ENCODE assay signal across 29 cellular contexts in genomic region chr4:17805580-17805979, GRCh38. TPM values are rescaled to one million over a fixed set of nuclear protein-coding genes. Genes with fewer than 3 reads are reported as not detected.
A peak's percentile ranks its signal among the peaks of the same experiment; 100 is the strongest.
DNase-seq lines count a peak whose midpoint lies in the region; ATAC-seq, FAIRE-seq and TF ChIP-seq lines count a peak whose summit lies in the region.
"Had no signal": no experiment of that assay in that cellular context is flagged by ENCODE, and none has a peak within 500 bp of the region (broad histone marks: within the 10 kb centered on the region; RNA-seq: fewer than 3 reads in every experiment).

No MANE protein-coding gene starts in this region.

- H3K36me3 ChIP-seq in HepG2 (replicated peaks in 1 of 2; ENCODE audit: control insufficient read depth in 1 of 2, insufficient read depth in 2 of 2, low read length in 2 of 2), result peaks cover 10 to 37% of the 10 kb centered on the region in 2 experiments
- H3K36me3 ChIP-seq in right lobe of liver, result peaks cover 0 to 24% (median 6%) of the 10 kb centered on the region in 4 donors

- no peak overlapping the region for H3K4me3 ChIP-seq in HepG2 (replicated peaks in 1 of 3; ENCODE audit: insufficient read depth in 1 of 3, low read depth in 2 of 3, low read length in 3 of 3)
- no peak overlapping the region for H3K4me3 ChIP-seq in right lobe of liver
- H3K4me3 ChIP-seq: dorsolateral prefrontal cortex, lower lobe of right lung, thyroid gland had no signal

- intact Hi-C loops in HepG2 (cut with micrococcal nuclease; ENCODE audit: unreplicated experiment), result loop anchor here (5.0 kb wide), 1 partner anchor 208 kb away; no protein-coding TSS in a partner anchor
- intact Hi-C loops in right lobe of liver (cut with DNase I), result no loop called here

- H3K4me2 ChIP-seq in HepG2 (ENCODE audit: low read depth, low read length), result no peak overlapping the region

- no peaks in the 10 kb centered on the region for H3K27me3 Mint-ChIP-seq in activated naive CD8-positive, alpha-beta T cell treated with anti-CD3 and anti-CD28 coated beads for 36 hours
- H3K27me3 Mint-ChIP-seq: activated CD8-positive, alpha-beta memory T cell treated with anti-CD3 and anti-CD28 coated beads, Interleukin-2, amount 10 ng/mL, durations not matched to agents 7 days and 5 days had no signal

- 95% methylated on average over 2 of the region's 2 CpGs for WGBS in HepG2 (ENCODE audit: low lambda C conversion rate)
- 100% methylated on average over 2 of the region's 2 CpGs for WGBS in right lobe of liver (ENCODE audit: insufficient coverage, low coverage, low lambda C conversion rate, missing lambda C conversion rate)

- BruUV-seq in HepG2 (replicated peaks; lab: Mats Ljungman, UMichigan), result no TSS peak

- no peak overlapping the region for H3K27ac Mint-ChIP-seq in activated naive CD8-positive, alpha-beta T cell treated with anti-CD3 and anti-CD28 coated beads for 36 hours
- H3K27ac Mint-ChIP-seq: activated CD8-positive, alpha-beta memory T cell treated with anti-CD3 and anti-CD28 coated beads, Interleukin-2, amount 10 ng/mL, durations not matched to agents 7 days and 5 days had no signal

- peaks cover 41% of the 10 kb centered on the region for H3K36me3 Mint-ChIP-seq in activated naive CD8-positive, alpha-beta T cell treated with anti-CD3 and anti-CD28 coated beads for 36 hours

- FAIRE-seq in HepG2 (lab: Jason Lieb, UNC), result no peak

- TF ChIP-seq EP300 in HepG2 (IDR thresholded peaks at IDR 0.05; ENCODE audit: low read depth in 2 of 2, low read length in 2 of 2) (no peak), HepG2 (CRISPR knock-in tag; IDR thresholded peaks at IDR 0.05; ENCODE audit: borderline replicate concordance) (no peak)

- H3K4me1 ChIP-seq in HepG2 (ENCODE audit: insufficient read depth, low read length) (peaks cover 30% of the 10 kb centered on the region), right lobe of liver (peaks cover 0 to 26% (median 12%) of the 10 kb centered on the region in 4 donors)

- H3K27ac ChIP-seq in HepG2 (ENCODE audit: extremely low read length, insufficient read depth, low read length) (no peak overlapping the region), right lobe of liver (no peak overlapping the region)
- H3K27ac ChIP-seq: dorsolateral prefrontal cortex, GM23248, KMS-11, lower lobe of right lung, thyroid gland had no signal

- TF ChIP-seq POLR2A in HepG2 (IDR thresholded peaks at IDR 0.05; ENCODE audit: insufficient read depth in 1 of 2, low read depth in 2 of 2, low read length in 2 of 2) (no peak), right lobe of liver (IDR thresholded peaks at IDR 0.05) (no peak)

- in situ Hi-C loops in HepG2 (cut with HindIII; ENCODE audit: extremely low pct_ligation_motif_present, low pct_unique_long_range_greater_than_20kb), result loop anchor here (10.0 kb wide), 1 partner anchor 251 kb away; no protein-coding TSS in a partner anchor
- in situ Hi-C loops in KBM-7 (cut with MboI; ENCODE audit: low pct_unique_long_range_greater_than_20kb, low sequenced_read_pairs), result no loop called here

- H3K9me3 ChIP-seq in HepG2 (ENCODE audit: low read length) (no peaks in the 10 kb centered on the region), right lobe of liver (no peaks in the 10 kb centered on the region)
- H3K9me3 ChIP-seq: lower lobe of right lung, thyroid gland had no signal

- H3K9ac ChIP-seq in HepG2 (ENCODE audit: insufficient read depth, low read depth, low read length), result no peak overlapping the region
- H3K9ac ChIP-seq: KMS-11 had no signal

- ATAC-seq in HepG2, result no peak
- no peak for ATAC-seq in right lobe of liver
- peak; percentile 31 for ATAC-seq in HG02885 (IDR thresholded peaks at IDR 0.05; ENCODE audit: poor library complexity, unreplicated experiment)
- no peak for ATAC-seq in HG03025 (IDR thresholded peaks at IDR 0.05; ENCODE audit: low FRiP score, unreplicated experiment)
- ATAC-seq: activated CD8-positive, alpha-beta memory T cell treated with anti-CD3 and anti-CD28 coated beads, Interleukin-2, amount 10 ng/mL, durations not matched to agents 7 days and 5 days; lower lobe of right lung; sciatic nerve had no signal

- no peaks in the 10 kb centered on the region for H3K9me3 Mint-ChIP-seq in activated naive CD8-positive, alpha-beta T cell treated with anti-CD3 and anti-CD28 coated beads for 36 hours
- H3K9me3 Mint-ChIP-seq: neural crest cell had no signal

- DNase-seq in HepG2 (ENCODE audit: low spot score) (no peak), right lobe of liver (no peak), DMS 273 treated with DMSO at 0.1 percent for 48 hours (lab: John Stamatoyannopoulos, UW) (no peak), KBM-7 (no peak)
- DNase-seq in activated naive CD8-positive, alpha-beta T cell treated with anti-CD3 and anti-CD28 coated beads for 36 hours, result no peak
- DNase-seq: activated CD4-positive, CD25-positive, alpha-beta regulatory T cell treated with anti-CD3 and anti-CD28 coated beads, Interleukin-2, amount 50 U/mL, for 72 hours; activated CD8-positive, alpha-beta memory T cell treated with anti-CD3 and anti-CD28 coated beads, Interleukin-2, amount 10 ng/mL, durations not matched to agents 7 days and 5 days; activated effector memory CD4-positive, alpha-beta T cell treated with Interleukin-2 at 50 U/mL for 16 hours; central memory CD4-positive, alpha-beta T cell; DMS53; dorsolateral prefrontal cortex; GDM1; GM23248; lower lobe of right lung; MV-4-11; NCI-H1694; NCI-H2171 treated with DMSO at 0.1 percent for 48 hours; NCI-H524; NK-92 treated with Interleukin-12 subunit alpha and Interleukin-12 subunit beta, amount 100 ng/mL, for 24 hours; SHP77 treated with DMSO at 0.1 percent for 48 hours; stimulated activated CD4-positive, alpha-beta T cell treated with anti-CD3 and anti-CD28 coated beads, Interleukin-4, amount 100 ng/mL, for 4 hours; stimulated activated naive CD4-positive, alpha-beta T cell treated with Interleukin-2 at 50 U/mL for 16 hours; thyroid gland had no signal

- peaks cover 34% of the 10 kb centered on the region for H4K20me1 ChIP-seq in HepG2 (ENCODE audit: insufficient read depth, low read length)

- no peak for TF ChIP-seq CTCF in HepG2 (CRISPR knock-in tag; IDR thresholded peaks at IDR 0.05)
- no peak for TF ChIP-seq CTCF in right lobe of liver (IDR thresholded peaks at IDR 0.05)

- POLR2A ChIA-PET in HepG2 (lab: Yijun Ruan, JAX), result no interaction called here

- H3K4me1 Mint-ChIP-seq in activated naive CD8-positive, alpha-beta T cell treated with anti-CD3 and anti-CD28 coated beads for 36 hours, result peaks cover 48% of the 10 kb centered on the region

- TF ChIP-seq RAD21 in HepG2 (CRISPR knock-in tag; IDR thresholded peaks at IDR 0.05), result no peak

- CTCF ChIA-PET in HepG2 (lab: Yijun Ruan, JAX; ENCODE audit: low intra/inter-chr PET ratio, low total read pairs), result no interaction called here

- H3K27me3 ChIP-seq in HepG2 (ENCODE audit: control insufficient read depth in 1 of 2, insufficient read depth in 2 of 2, low read length in 2 of 2) (no peaks in the 10 kb centered on the region; a peak in 1 of 5 replicates), right lobe of liver (no peaks in the 10 kb centered on the region)
- H3K27me3 ChIP-seq: dorsolateral prefrontal cortex, thyroid gland had no signal

- peak overlapping the region; percentile 34 for H3K4me3 Mint-ChIP-seq in activated naive CD8-positive, alpha-beta T cell treated with anti-CD3 and anti-CD28 coated beads for 36 hours
- H3K4me3 Mint-ChIP-seq: activated CD8-positive, alpha-beta memory T cell treated with anti-CD3 and anti-CD28 coated beads, Interleukin-2, amount 10 ng/mL, durations not matched to agents 7 days and 5 days; neural crest cell had no signal

- H3K79me2 ChIP-seq in HepG2 (ENCODE audit: insufficient read depth, low read length), result peaks cover 63% of the 10 kb centered on the region

- H2AFZ ChIP-seq in HepG2 (ENCODE audit: low read length), result no peak overlapping the region
- H2AFZ ChIP-seq: GM23248 had no signal

RNA-seq across cellular contexts. Expression of gene DCAF16, which starts 5.0 kb away (rescaled TPM):
- total RNA-seq in HepG2 (2016; rRNA removed; fragmentation: Illumina TruSeq; extraction: Trizol), result 41.9 and 46.1 TPM in 2 replicates
- 6.3 and 8.7 TPM in 2 replicates for total RNA-seq in HepG2 (2016; cell fraction: cytosol; rRNA removed; fragmentation: Illumina TruSeq; extraction: Trizol; ENCODE audit: low read depth)
- 39.7 and 43.1 TPM in 2 replicates for total RNA-seq in HepG2 (2016; cell fraction: insoluble cytoplasmic fraction; rRNA removed; fragmentation: Illumina TruSeq; extraction: Trizol)
- 20.5 and 24.7 TPM in 2 replicates for total RNA-seq in HepG2 (2016; cell fraction: membrane; rRNA removed; fragmentation: Illumina TruSeq; extraction: Trizol)
- total RNA-seq in HepG2 (2016; cell fraction: nucleus; rRNA removed; fragmentation: Illumina TruSeq; extraction: Trizol), result 46.6 and 56.2 TPM in 2 replicates
- 34.1 and 37.5 TPM in 2 replicates for polyA plus RNA-seq in HepG2 (2011; rRNA removed)
- 18.9 and 23.2 TPM in 2 replicates for polyA plus RNA-seq in HepG2 (2011; cell fraction: cytosol; rRNA removed)
- 33.7 and 34.5 TPM in 2 replicates for polyA plus RNA-seq in HepG2 (2011; cell fraction: nucleus; rRNA removed)
- polyA plus RNA-seq in HepG2 (2012), result 22.8 and 28.5 TPM in 2 replicates
- 3.6 and 4.4 TPM in 2 replicates for polyA plus RNA-seq in HepG2 (2016; cell fraction: cytosol; fragmentation: Illumina TruSeq; extraction: Trizol; ENCODE audit: low read depth)
- polyA plus RNA-seq in HepG2 (2016; cell fraction: insoluble cytoplasmic fraction; fragmentation: Illumina TruSeq; extraction: Trizol; ENCODE audit: low read depth), result 29.4 and 30.0 TPM in 2 replicates
- polyA plus RNA-seq in HepG2 (2016; cell fraction: membrane; fragmentation: Illumina TruSeq; extraction: Trizol; ENCODE audit: low read depth), result 8.0 and 8.8 TPM in 2 replicates
- 66.0 and 78.7 TPM in 2 replicates for polyA plus RNA-seq in HepG2 (2016; cell fraction: nucleus; fragmentation: Illumina TruSeq; extraction: Trizol; ENCODE audit: insufficient read depth, low read depth)
- 21.4 and 27.9 TPM in 2 replicates for polyA minus RNA-seq in HepG2 (2011; rRNA and poly(A)+ RNA removed; ENCODE audit: low replicate concordance)
- polyA minus RNA-seq in HepG2 (2011; cell fraction: cytosol; rRNA and poly(A)+ RNA removed), result 32.0 and 35.8 TPM in 2 replicates
- 67.1 and 71.6 TPM in 2 replicates for polyA minus RNA-seq in HepG2 (2011; cell fraction: nucleus; rRNA and poly(A)+ RNA removed)
- 1 to 10 TPM; 4.2 to 7.9 (median 5.6) TPM for total RNA-seq in right lobe of liver
- total RNA-seq in activated naive CD8-positive, alpha-beta T cell treated with anti-CD3 and anti-CD28 coated beads for 36 hours, result 10 to 100 TPM; 39.8 to 43.0 TPM

RNA-seq across cellular contexts. Expression of gene NCAPG, which starts 5.2 kb away (rescaled TPM):
- total RNA-seq in HepG2 (2016; rRNA removed; fragmentation: Illumina TruSeq; extraction: Trizol) (61.9 and 108 TPM in 2 replicates), right lobe of liver (1 to 10 TPM in 3 of 6 experiments, under 1 TPM in 2, not detected in 1; 0.44 to 2.5 (median 1.3) TPM)
- 4.9 and 7.7 TPM in 2 replicates for total RNA-seq in HepG2 (2016; cell fraction: cytosol; rRNA removed; fragmentation: Illumina TruSeq; extraction: Trizol; ENCODE audit: low read depth)
- 64.8 and 104 TPM in 2 replicates for total RNA-seq in HepG2 (2016; cell fraction: insoluble cytoplasmic fraction; rRNA removed; fragmentation: Illumina TruSeq; extraction: Trizol)
- total RNA-seq in HepG2 (2016; cell fraction: membrane; rRNA removed; fragmentation: Illumina TruSeq; extraction: Trizol), result 12.6 and 18.7 TPM in 2 replicates
- 52.9 and 64.2 TPM in 2 replicates for total RNA-seq in HepG2 (2016; cell fraction: nucleus; rRNA removed; fragmentation: Illumina TruSeq; extraction: Trizol)
- 8.1 and 14.8 TPM in 2 replicates for polyA plus RNA-seq in HepG2 (2011; rRNA removed)
- polyA plus RNA-seq in HepG2 (2011; cell fraction: cytosol; rRNA removed), result 5.0 and 5.3 TPM in 2 replicates
- polyA plus RNA-seq in HepG2 (2011; cell fraction: nucleus; rRNA removed), result 6.4 and 6.5 TPM in 2 replicates
- 6.4 and 16.4 TPM in 2 replicates for polyA plus RNA-seq in HepG2 (2012)
- 1.6 and 2.1 TPM in 2 replicates for polyA plus RNA-seq in HepG2 (2016; cell fraction: cytosol; fragmentation: Illumina TruSeq; extraction: Trizol; ENCODE audit: low read depth)
- polyA plus RNA-seq in HepG2 (2016; cell fraction: insoluble cytoplasmic fraction; fragmentation: Illumina TruSeq; extraction: Trizol; ENCODE audit: low read depth), result 63.0 and 65.6 TPM in 2 replicates
- polyA plus RNA-seq in HepG2 (2016; cell fraction: membrane; fragmentation: Illumina TruSeq; extraction: Trizol; ENCODE audit: low read depth), result 3.4 and 4.5 TPM in 2 replicates
- 38.6 and 39.2 TPM in 2 replicates for polyA plus RNA-seq in HepG2 (2016; cell fraction: nucleus; fragmentation: Illumina TruSeq; extraction: Trizol; ENCODE audit: insufficient read depth, low read depth)
- polyA minus RNA-seq in HepG2 (2011; rRNA and poly(A)+ RNA removed; ENCODE audit: low replicate concordance), result 5.1 and 25.2 TPM in 2 replicates
- polyA minus RNA-seq in HepG2 (2011; cell fraction: cytosol; rRNA and poly(A)+ RNA removed), result 8.3 and 13.0 TPM in 2 replicates
- polyA minus RNA-seq in HepG2 (2011; cell fraction: nucleus; rRNA and poly(A)+ RNA removed), result 27.6 and 52.7 TPM in 2 replicates
- total RNA-seq in activated naive CD8-positive, alpha-beta T cell treated with anti-CD3 and anti-CD28 coated beads for 36 hours, result 10 to 100 TPM; 68.7 to 69.0 TPM

RNA-seq across cellular contexts. Expression of gene FAM184B, which starts 24.2 kb away (rescaled TPM):
- total RNA-seq in HepG2 (2016; rRNA removed; fragmentation: Illumina TruSeq; extraction: Trizol), result not detected in 2 replicates
- not detected in 2 replicates for total RNA-seq in HepG2 (2016; cell fraction: cytosol; rRNA removed; fragmentation: Illumina TruSeq; extraction: Trizol; ENCODE audit: low read depth)
- 0.02 TPM in 1 of 2 replicates, not detected in the other for total RNA-seq in HepG2 (2016; cell fraction: insoluble cytoplasmic fraction; rRNA removed; fragmentation: Illumina TruSeq; extraction: Trizol)
- not detected in 2 replicates for total RNA-seq in HepG2 (2016; cell fraction: membrane; rRNA removed; fragmentation: Illumina TruSeq; extraction: Trizol)
- total RNA-seq in HepG2 (2016; cell fraction: nucleus; rRNA removed; fragmentation: Illumina TruSeq; extraction: Trizol), result not detected in 2 replicates
- 0.01 TPM in 1 of 2 replicates, not detected in the other for polyA plus RNA-seq in HepG2 (2011; rRNA removed)
- 0.01 TPM in 1 of 2 replicates, not detected in the other for polyA plus RNA-seq in HepG2 (2011; cell fraction: cytosol; rRNA removed)
- polyA plus RNA-seq in HepG2 (2011; cell fraction: nucleus; rRNA removed), result 0.03 TPM in 1 of 2 replicates, not detected in the other
- polyA plus RNA-seq in HepG2 (2012), result not detected in 2 replicates
- not detected in 2 replicates for polyA plus RNA-seq in HepG2 (2016; cell fraction: cytosol; fragmentation: Illumina TruSeq; extraction: Trizol; ENCODE audit: low read depth)
- polyA plus RNA-seq in HepG2 (2016; cell fraction: insoluble cytoplasmic fraction; fragmentation: Illumina TruSeq; extraction: Trizol; ENCODE audit: low read depth), result not detected in 2 replicates
- not detected in 2 replicates for polyA plus RNA-seq in HepG2 (2016; cell fraction: membrane; fragmentation: Illumina TruSeq; extraction: Trizol; ENCODE audit: low read depth)
- not detected in 2 replicates for polyA plus RNA-seq in HepG2 (2016; cell fraction: nucleus; fragmentation: Illumina TruSeq; extraction: Trizol; ENCODE audit: insufficient read depth, low read depth)
- polyA minus RNA-seq in HepG2 (2011; rRNA and poly(A)+ RNA removed; ENCODE audit: low replicate concordance), result not detected in 2 replicates
- not detected in 2 replicates for polyA minus RNA-seq in HepG2 (2011; cell fraction: cytosol; rRNA and poly(A)+ RNA removed)
- polyA minus RNA-seq in HepG2 (2011; cell fraction: nucleus; rRNA and poly(A)+ RNA removed), result not detected in 2 replicates
- not detected for total RNA-seq in right lobe of liver
- under 1 TPM in 1 of 2 experiments, not detected in 1; 0.04 TPM for total RNA-seq in activated naive CD8-positive, alpha-beta T cell treated with anti-CD3 and anti-CD28 coated beads for 36 hours
- total RNA-seq: GM23248, posterior vena cava, sciatic nerve, thyroid gland had no signal
